Comparison of ENCODE assay signal across 14 cellular contexts in the genomic region with DNA sequence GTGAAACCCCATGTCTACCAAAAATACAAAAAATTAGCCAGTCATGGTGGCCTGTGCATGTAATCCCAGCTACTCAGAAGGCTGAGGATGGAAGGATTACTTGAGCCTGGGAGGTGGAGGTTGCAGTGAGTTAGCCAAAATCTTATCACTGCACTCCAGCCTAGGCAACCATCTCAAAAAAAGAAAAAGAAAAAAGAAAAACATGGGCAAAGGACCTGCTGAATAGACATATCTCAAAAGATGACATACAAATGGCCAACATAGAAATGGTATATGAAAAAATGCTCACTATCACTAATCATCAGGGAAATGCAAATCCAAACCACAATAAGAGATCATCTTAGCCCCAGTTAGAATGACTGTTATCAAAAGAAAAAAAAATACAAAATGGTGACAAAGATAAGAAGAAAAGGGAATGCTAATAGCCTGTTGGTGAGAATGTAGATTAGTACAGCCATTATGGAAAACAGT. TPM values are rescaled to one million over a fixed set of nuclear protein-coding genes. Genes with fewer than 3 reads are reported as not detected.
A peak's percentile ranks its signal among the peaks of the same experiment; 100 is the strongest.
DNase-seq lines count a peak whose midpoint lies in the region; ATAC-seq, FAIRE-seq and TF ChIP-seq lines count a peak whose summit lies in the region.
"Had no signal": no experiment of that assay in that cellular context is flagged by ENCODE, and none has a peak within 500 bp of the region (broad histone marks: within the 10 kb centered on the region; RNA-seq: fewer than 3 reads in every experiment).

No MANE protein-coding gene starts in this region.

- H4K20me1 ChIP-seq in SU-DHL-6 (ENCODE audit: low read depth, low read length): peaks cover 19% of the 10 kb centered on the region

- peak overlapping the region; percentile 1 for H2AFZ ChIP-seq in SU-DHL-6 (ENCODE audit: low read depth, low read length, severe bottlenecking)

- no peak for TF ChIP-seq CTCF in SU-DHL-6 (IDR thresholded peaks at IDR 0.05; ENCODE audit: insufficient read depth, low read length, poor library complexity, severe bottlenecking)
- TF ChIP-seq CTCF in endothelial cell (IDR thresholded peaks at IDR 0.05; ENCODE audit: unreplicated experiment): no peak
- no peak for TF ChIP-seq CTCF in type B pancreatic cell (conservative IDR thresholded peaks at IDR 0.05)
- TF ChIP-seq CTCF in uterus (IDR thresholded peaks at IDR 0.05): no peak

- FAIRE-seq in HTR-8/SVneo (lab: Jason Lieb, UNC): no peak
- FAIRE-seq: endometrium, pancreas had no signal

- ATAC-seq in HG02840 (IDR thresholded peaks at IDR 0.05; ENCODE audit: low FRiP score, unreplicated experiment): no peak
- ATAC-seq: left cardiac atrium, pancreas had no signal

- H3K9me2 ChIP-seq in SU-DHL-6 (replicated peaks; ENCODE audit: insufficient read depth, low read length): no peaks in the 10 kb centered on the region

- H3K4me2 ChIP-seq in SU-DHL-6 (ENCODE audit: low read depth, low read length, poor library complexity, severe bottlenecking): peak overlapping the region; percentile 67

- H3K27me3 Mint-ChIP-seq in activated naive CD4-positive, alpha-beta T cell treated with anti-CD3 and anti-CD28 coated beads, Interleukin-2, amount 10 ng/mL, durations not matched to agents 7 days and 5 days: peaks cover 10% of the 10 kb centered on the region
- peaks cover 8% of the 10 kb centered on the region for H3K27me3 Mint-ChIP-seq in endothelial cell (ENCODE audit: unreplicated experiment)
- H3K27me3 Mint-ChIP-seq in type B pancreatic cell: no peaks in the 10 kb centered on the region

- no peaks in the 10 kb centered on the region for H3K9me3 ChIP-seq in SU-DHL-6 (ENCODE audit: insufficient read depth, low read length)
- H3K9me3 ChIP-seq in uterus: no peaks in the 10 kb centered on the region
- H3K9me3 ChIP-seq: pancreas had no signal

- intact Hi-C loops in uterus (cut with DNase I; ENCODE audit: low total_unique reads): no loop called here

- H3K9me3 Mint-ChIP-seq in activated naive CD4-positive, alpha-beta T cell treated with anti-CD3 and anti-CD28 coated beads, Interleukin-2, amount 10 ng/mL, durations not matched to agents 7 days and 5 days: no peaks in the 10 kb centered on the region
- no peaks in the 10 kb centered on the region for H3K9me3 Mint-ChIP-seq in endothelial cell (ENCODE audit: unreplicated experiment)
- H3K9me3 Mint-ChIP-seq in type B pancreatic cell: no peaks in the 10 kb centered on the region

- H3K27ac Mint-ChIP-seq in activated naive CD4-positive, alpha-beta T cell treated with anti-CD3 and anti-CD28 coated beads, Interleukin-2, amount 10 ng/mL, durations not matched to agents 7 days and 5 days: no peak overlapping the region
- H3K27ac Mint-ChIP-seq in endothelial cell (ENCODE audit: unreplicated experiment) (no peak overlapping the region), type B pancreatic cell (no peak overlapping the region)

- CTCF ChIA-PET in activated naive CD4-positive, alpha-beta T cell treated with anti-CD3 and anti-CD28 coated beads, Interleukin-2, amount 10 ng/mL, durations not matched to agents 7 days and 5 days (lab: Charles Lee): no interaction called here

- no peaks in the 10 kb centered on the region for H3F3A ChIP-seq in SU-DHL-6 (ENCODE audit: insufficient read depth)

- H3K36me3 ChIP-seq in SU-DHL-6 (ENCODE audit: low read length): peaks cover 16% of the 10 kb centered on the region
- H3K36me3 ChIP-seq in uterus: no peaks in the 10 kb centered on the region

- H3K4me3 ChIP-seq in SU-DHL-6 (ENCODE audit: insufficient read depth, low read length, poor library complexity, severe bottlenecking): no peak overlapping the region
- no peak overlapping the region for H3K4me3 ChIP-seq in uterus

- H3K27me3 ChIP-seq in SU-DHL-6 (ENCODE audit: low read length): no peaks in the 10 kb centered on the region
- no peaks in the 10 kb centered on the region for H3K27me3 ChIP-seq in uterus
- H3K27me3 ChIP-seq: pancreas had no signal

- peak overlapping the region; percentile 84 for H3K9ac ChIP-seq in SU-DHL-6 (ENCODE audit: low read length)

- H3K36me3 Mint-ChIP-seq in activated naive CD4-positive, alpha-beta T cell treated with anti-CD3 and anti-CD28 coated beads, Interleukin-2, amount 10 ng/mL, durations not matched to agents 7 days and 5 days: peaks cover 33% of the 10 kb centered on the region
- H3K36me3 Mint-ChIP-seq in endothelial cell (ENCODE audit: low read depth, unreplicated experiment) (peaks cover 30% of the 10 kb centered on the region), type B pancreatic cell (peaks cover 7% of the 10 kb centered on the region)

- H3K4me1 ChIP-seq in uterus: no peaks in the 10 kb centered on the region

- H3K27ac ChIP-seq in SU-DHL-6 (ENCODE audit: low read depth, low read length) (no peak overlapping the region), uterus (no peak overlapping the region)

- H3K79me2 ChIP-seq in SU-DHL-6 (ENCODE audit: insufficient read depth, low read length): peaks cover 35% of the 10 kb centered on the region

- peak overlapping the region; percentile 10 for H3K4me3 Mint-ChIP-seq in activated naive CD4-positive, alpha-beta T cell treated with anti-CD3 and anti-CD28 coated beads, Interleukin-2, amount 10 ng/mL, durations not matched to agents 7 days and 5 days
- H3K4me3 Mint-ChIP-seq in endothelial cell (ENCODE audit: unreplicated experiment): peak overlapping the region; percentile 12
- peak overlapping the region; percentile 37 for H3K4me3 Mint-ChIP-seq in type B pancreatic cell

- no peak for DNase-seq in activated naive CD4-positive, alpha-beta T cell treated with anti-CD3 and anti-CD28 coated beads, Interleukin-2, amount 10 ng/mL, durations not matched to agents 7 days and 5 days
- DNase-seq in activated naive CD4-positive, alpha-beta T cell treated with Interleukin-2 at 50 U/mL for 16 hours: no peak
- no peak for DNase-seq in endothelial cell (ENCODE audit: low spot score)
- no peak for DNase-seq in type B pancreatic cell (ENCODE audit: extremely low spot score, unreplicated experiment)
- no peak for DNase-seq in HTR-8/SVneo (ENCODE audit: insufficient read length, low spot score)
- no peak for DNase-seq in uterus
- DNase-seq: GDM1, Kasumi-1, left cardiac atrium, NCI-H2107, pancreas had no signal

- no peak for TF ChIP-seq POLR2A in uterus (IDR thresholded peaks at IDR 0.05)

- H3K4me1 Mint-ChIP-seq in activated naive CD4-positive, alpha-beta T cell treated with anti-CD3 and anti-CD28 coated beads, Interleukin-2, amount 10 ng/mL, durations not matched to agents 7 days and 5 days: peaks cover 25% of the 10 kb centered on the region
- H3K4me1 Mint-ChIP-seq in endothelial cell (ENCODE audit: unreplicated experiment) (peaks cover 32% of the 10 kb centered on the region), type B pancreatic cell (ENCODE audit: unreplicated experiment) (peaks cover 33% of the 10 kb centered on the region)

RNA-seq across cellular contexts. Expression of gene TGOLN2, which starts 1.4 kb away (rescaled TPM):
- total RNA-seq in endothelial cell (ENCODE audit: unreplicated experiment) (83.1 TPM), type B pancreatic cell (ENCODE audit: low replicate concordance) (54.0 and 65.3 TPM in 2 replicates), uterus (100 to 1,000 TPM in 1 of 4 donors, 10 to 100 TPM in 3; 62.0 to 106 (median 89.4) TPM)

RNA-seq across cellular contexts. Expression of gene RETSAT, which starts 25.1 kb away (rescaled TPM):
- total RNA-seq in endothelial cell (ENCODE audit: unreplicated experiment) (37.0 TPM), type B pancreatic cell (ENCODE audit: low replicate concordance) (31.3 and 39.8 TPM in 2 replicates), uterus (10 to 100 TPM; 28.0 to 34.1 (median 31.9) TPM)

RNA-seq across cellular contexts. Expression of gene ELMOD3, which starts 25.4 kb away (rescaled TPM):
- 15.9 TPM for total RNA-seq in endothelial cell (ENCODE audit: unreplicated experiment)
- 14.6 and 22.2 TPM in 2 replicates for total RNA-seq in type B pancreatic cell (ENCODE audit: low replicate concordance)
- 10 to 100 TPM; 12.8 to 45.3 (median 21.0) TPM for total RNA-seq in uterus
